ENCODE assay signal across 10 cellular contexts in the genomic region with DNA sequence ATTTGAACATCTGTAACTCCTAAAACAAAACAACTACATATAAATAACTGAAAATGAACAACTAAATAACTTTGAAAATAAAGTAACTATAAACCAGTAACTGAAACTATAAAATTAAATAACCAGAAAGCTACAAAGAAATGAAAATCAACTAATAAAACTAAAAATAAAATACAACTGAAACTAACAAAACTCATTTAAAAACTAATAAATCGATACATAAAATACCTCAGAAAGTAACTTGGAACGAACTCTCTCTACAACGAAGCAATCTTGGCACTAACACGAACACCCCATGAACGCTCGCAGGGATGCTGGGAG. TPM values are rescaled to one million over a fixed set of nuclear protein-coding genes. Genes with fewer than 3 reads are reported as not detected.
A peak's percentile ranks its signal among the peaks of the same experiment; 100 is the strongest.
DNase-seq lines count a peak whose midpoint lies in the region; ATAC-seq and TF ChIP-seq lines count a peak whose summit lies in the region.
"Had no signal": no experiment of that assay in that cellular context is flagged by ENCODE, and none has a peak within 500 bp of the region (broad histone marks: within the 10 kb centered on the region; RNA-seq: fewer than 3 reads in every experiment).

No MANE protein-coding gene starts in this region.

- peak overlapping the region; percentile 45 for H3K4me3 ChIP-seq in A673 (ENCODE audit: low read depth, low read length, poor library complexity, severe bottlenecking)
- H3K4me3 ChIP-seq in HUES6 (ENCODE audit: low read depth, low read length) = peak overlapping the region; percentile 81
- H3K4me3 ChIP-seq in ectodermal cell (ENCODE audit: insufficient read depth, low read depth, low read length) = peak overlapping the region; percentile 59

- BruUV-seq in A673 (replicated peaks; lab: Mats Ljungman, UMichigan) = no TSS peak

- CTCF ChIA-PET in A673 (lab: Charles Lee) = interaction anchor here (0.6 to 1.5 kb wide), 2 partner anchors 44 to 204 kb away, joined by 3 to 6 read pairs; no protein-coding TSS in a partner anchor

- H3K27me3 ChIP-seq in A673 (replicated peaks; ENCODE audit: insufficient read depth, low read depth, low read length, poor library complexity) (peaks cover 2% of the 10 kb centered on the region), HUES6 (ENCODE audit: control insufficient read depth, insufficient read depth, low read length) (peaks cover 51% of the 10 kb centered on the region), ectodermal cell (ENCODE audit: control insufficient read depth, insufficient read depth, low read length, poor library complexity, severe bottlenecking) (peaks cover 27% of the 10 kb centered on the region)

- no peaks in the 10 kb centered on the region for H3K36me3 ChIP-seq in A673 (ENCODE audit: insufficient read depth, low read length, poor library complexity, severe bottlenecking)
- H3K36me3 ChIP-seq in HUES6 (ENCODE audit: control insufficient read depth, insufficient read depth, low read length) = no peaks in the 10 kb centered on the region
- no peaks in the 10 kb centered on the region for H3K36me3 ChIP-seq in ectodermal cell (ENCODE audit: control insufficient read depth, insufficient read depth, low read length)

- TF ChIP-seq CTCF in A673 (conservative IDR thresholded peaks at IDR 0.05; ENCODE audit: low read depth, low read length) = no peak
- no peak for TF ChIP-seq CTCF in nephron (IDR thresholded peaks at IDR 0.05; ENCODE audit: unreplicated experiment in 3 of 3)

- ATAC-seq in HG02610 (IDR thresholded peaks at IDR 0.05; ENCODE audit: unreplicated experiment) = no peak
- ATAC-seq in HG03378 (IDR thresholded peaks at IDR 0.05; ENCODE audit: unreplicated experiment) = no peak

- H3K27ac Mint-ChIP-seq in nephron = no peak overlapping the region

- H3K9me3 ChIP-seq in A673 (ENCODE audit: low read depth, low read length, poor library complexity, severe bottlenecking) (no peaks in the 10 kb centered on the region), HUES6 (ENCODE audit: control insufficient read depth, insufficient read depth, low read depth, low read length) (no peaks in the 10 kb centered on the region), ectodermal cell (ENCODE audit: control insufficient read depth, low read length) (no peaks in the 10 kb centered on the region)

- H3K36me3 Mint-ChIP-seq in nephron (ENCODE audit: low read depth) = no peaks in the 10 kb centered on the region

- no peaks in the 10 kb centered on the region for H3K4me1 ChIP-seq in A673 (ENCODE audit: insufficient read depth, low read length, poor library complexity, severe bottlenecking)
- peaks cover 12% of the 10 kb centered on the region for H3K4me1 ChIP-seq in HUES6 (ENCODE audit: control insufficient read depth, insufficient read depth, low read length)
- peaks cover 20% of the 10 kb centered on the region for H3K4me1 ChIP-seq in ectodermal cell (ENCODE audit: control insufficient read depth, insufficient read depth, low read length)

- POLR2A ChIA-PET in A673 (lab: Charles Lee; ENCODE audit: low non-redundant PET) = interaction anchor here (0.5 kb wide), 1 partner anchor 13 kb away, joined by 3 read pairs; no protein-coding TSS in a partner anchor

- H3K27ac ChIP-seq in A673 (ENCODE audit: low read depth, low read length, poor library complexity, severe bottlenecking) (no peak overlapping the region), HUES6 (ENCODE audit: low read depth, low read length) (no peak overlapping the region), ectodermal cell (ENCODE audit: insufficient read depth, low read depth, low read length, poor library complexity, severe bottlenecking) (no peak overlapping the region)

- DNase-seq in A673 (ENCODE audit: low spot score) = no peak
- no peak for DNase-seq in activated CD4-positive, alpha-beta T cell treated with anti-CD3 and anti-CD28 coated beads for 1 hour
- DNase-seq in HuH-7 (ENCODE audit: low spot score) = no peak
- DNase-seq: GDM1, SHP77 had no signal

- WGBS in ectodermal cell, 2 experiments = 12 to 18% methylated on average over 6 of the region's 6 CpGs

- H3K4me1 Mint-ChIP-seq in nephron = no peaks in the 10 kb centered on the region

- peak overlapping the region; percentile 78 to 80 (median 78) for H3K4me3 Mint-ChIP-seq in nephron

- intact Hi-C loops in A673 (cut with micrococcal nuclease; ENCODE audit: unreplicated experiment) = no loop called here

- peaks cover 76% of the 10 kb centered on the region for H3K27me3 Mint-ChIP-seq in nephron (ENCODE audit: low read depth)

- no peak overlapping the region for H3K9ac ChIP-seq in HUES6 (ENCODE audit: low read length)

- H3K9me3 Mint-ChIP-seq in nephron = no peaks in the 10 kb centered on the region

RNA-seq across cellular contexts. Expression of a gene that starts 15.9 kb away (rescaled TPM):
- total RNA-seq in A673 (2021) = 0.70 and 1.0 TPM in 2 replicates
- polyA plus RNA-seq in ectodermal cell (2013, experiment 1 of 4) = 0.46 TPM
- polyA plus RNA-seq in ectodermal cell (2013, experiment 2 of 4) = 0.34 TPM
- 0.27 TPM for polyA plus RNA-seq in ectodermal cell (2013, experiment 3 of 4)
- polyA plus RNA-seq in ectodermal cell (2013, experiment 4 of 4) = 0.53 TPM
